2 cellular contexts compared by ENCODE assay signal in genomic region chr16:2129890-2130447, GRCh38. TPM values are rescaled to one million over a fixed set of nuclear protein-coding genes. Genes with fewer than 3 reads are reported as not detected.
"Had no signal": no experiment of that assay in that cellular context is flagged by ENCODE, and none has a peak within 500 bp of the region (broad histone marks: within the 10 kb centered on the region; RNA-seq: fewer than 3 reads in every experiment).

No MANE protein-coding gene starts in this region.

RNA-seq across cellular contexts. Expression of gene RAB26, which starts 18.5 kb away (rescaled TPM):
- total RNA-seq: naive thymus-derived CD8-positive, alpha-beta T cell; skeletal muscle tissue had no signal
